9 cellular contexts compared by ENCODE assay signal in genomic region chr16:86566966-86567700, GRCh38. TPM values are rescaled to one million over a fixed set of nuclear protein-coding genes. Genes with fewer than 3 reads are reported as not detected.
DNase-seq lines count a peak whose midpoint lies in the region; ATAC-seq and TF ChIP-seq lines count a peak whose summit lies in the region.
"Had no signal": no experiment of that assay in that cellular context is flagged by ENCODE, and none has a peak within 500 bp of the region (broad histone marks: within the 10 kb centered on the region; RNA-seq: fewer than 3 reads in every experiment).

No MANE protein-coding gene starts in this region.

- no peak overlapping the region for H3K27ac Mint-ChIP-seq in T-helper 17 cell
- no peak overlapping the region for H3K27ac Mint-ChIP-seq in immature natural killer cell

- WGBS in ovary, 3 donors, result 1 to 3% (median 1%) methylated on average over 41 to 88 of the region's 88 CpGs

- TF ChIP-seq EP300 in ovary (IDR thresholded peaks at IDR 0.05), result no peak

- H3K27me3 Mint-ChIP-seq in T-helper 17 cell (peaks cover 69% of the 10 kb centered on the region), immature natural killer cell (ENCODE audit: low read depth in 3 of 3) (peaks cover 17 to 48% (median 33%) of the 10 kb centered on the region in 3 donors)

- H3K4me3 ChIP-seq in fibroblast of pulmonary artery (replicated peaks; ENCODE audit: low read depth, low read length) (peak overlapping the region; percentile 77), ovary (peak overlapping the region; percentile 22), BE2C (ENCODE audit: low read depth, low read length) (no peak overlapping the region)

- H3K9me3 Mint-ChIP-seq in immature natural killer cell, result no peaks in the 10 kb centered on the region

- no peak for ATAC-seq in T-helper 17 cell

- intact Hi-C loops in ovary (cut with DNase I), result loop anchor here (5.0 to 10.0 kb wide), 4 partner anchors 488 to 710 kb away; no protein-coding TSS in a partner anchor

- TF ChIP-seq CTCF in fibroblast of pulmonary artery (IDR thresholded peaks at IDR 0.05; ENCODE audit: low read length, missing control alignments) (no peak), ovary (IDR thresholded peaks at IDR 0.05) (no peak), BE2C (IDR thresholded peaks at IDR 0.05; ENCODE audit: low read depth, low read length) (no peak)

- no peak for TF ChIP-seq POLR2A in ovary (IDR thresholded peaks at IDR 0.05)

- no peaks in the 10 kb centered on the region for H3K9me3 ChIP-seq in T-helper 17 cell (ENCODE audit: control insufficient read depth, low read length, poor library complexity, severe bottlenecking)
- no peaks in the 10 kb centered on the region for H3K9me3 ChIP-seq in ovary
- H3K9me3 ChIP-seq in BE2C, result no peaks in the 10 kb centered on the region

- H3K36me3 Mint-ChIP-seq in T-helper 17 cell (ENCODE audit: low read depth), result peaks cover 2% of the 10 kb centered on the region
- no peaks in the 10 kb centered on the region for H3K36me3 Mint-ChIP-seq in immature natural killer cell

- H3K27ac ChIP-seq in ovary, result peak overlapping the region in 1 of 2 donors; percentile 10

- H3K4me1 ChIP-seq in ovary (ENCODE audit: insufficient read depth), result peaks cover 4% of the 10 kb centered on the region
- H3K4me1 ChIP-seq in BE2C, result no peaks in the 10 kb centered on the region

- DNase-seq in DMS114 treated with DMSO at 0.1 percent for 48 hours (lab: John Stamatoyannopoulos, UW; ENCODE audit: unreplicated experiment), result peak; percentile 29
- no peak for DNase-seq in T-helper 17 cell
- DNase-seq in fibroblast of pulmonary artery (ENCODE audit: low read depth), result peak; percentile 66
- no peak for DNase-seq in ovary
- no peak for DNase-seq in immature natural killer cell
- DNase-seq in NCI-H2196 treated with DMSO at 0.1 percent for 48 hours (lab: John Stamatoyannopoulos, UW; ENCODE audit: unreplicated experiment), result no peak
- DNase-seq in inferior parietal cortex (ENCODE audit: extremely low spot score), result no peak
- DNase-seq in BE2C, result no peak
- DNase-seq: cortex of kidney had no signal

- H3K4me1 Mint-ChIP-seq in T-helper 17 cell (peaks cover 9% of the 10 kb centered on the region), immature natural killer cell (peaks cover 7 to 15% of the 10 kb centered on the region in 2 donors)

- peak overlapping the region; percentile 50 for H3K4me3 Mint-ChIP-seq in T-helper 17 cell
- peak overlapping the region in 1 of 5 donors; percentile 23 for H3K4me3 Mint-ChIP-seq in immature natural killer cell

- peaks cover 2% of the 10 kb centered on the region for H3K27me3 ChIP-seq in ovary
- H3K27me3 ChIP-seq in BE2C, result peaks cover 96% of the 10 kb centered on the region

- no peaks in the 10 kb centered on the region for H3K36me3 ChIP-seq in ovary
- H3K36me3 ChIP-seq in BE2C, result no peaks in the 10 kb centered on the region

RNA-seq across cellular contexts. Expression of gene FOXC2, which starts 0.5 kb away (rescaled TPM):
- total RNA-seq in T-helper 17 cell, result not detected
- total RNA-seq in ovary, result 1 to 10 TPM in 1 of 7 donors, under 1 TPM in 6; 0.10 to 1.3 (median 0.35) TPM
- polyA plus RNA-seq in ovary, result 1 to 10 TPM in 1 of 2 donors, under 1 TPM in 1; 0.47 to 2.5 TPM
- polyA plus RNA-seq in immature natural killer cell, result not detected
- polyA plus RNA-seq in BE2C (2012; ENCODE audit: insufficient read depth, insufficient read length, low read depth), result not detected

RNA-seq across cellular contexts. Expression of gene FOXL1, which starts 11.2 kb away (rescaled TPM):
- total RNA-seq in T-helper 17 cell, result under 1 TPM in 1 of 2 donors, not detected in 1; 0.13 TPM
- under 1 TPM in 6 of 7 donors, not detected in 1; 0.10 to 0.51 (median 0.34) TPM for total RNA-seq in ovary
- polyA plus RNA-seq in ovary, result 1 to 10 TPM in 1 of 2 donors, under 1 TPM in 1; 0.51 to 1.3 TPM
- not detected for polyA plus RNA-seq in immature natural killer cell
- polyA plus RNA-seq in BE2C (2012; ENCODE audit: insufficient read depth, insufficient read length, low read depth), result not detected

RNA-seq across cellular contexts. Expression of gene MTHFSD, which starts 12.1 kb away (rescaled TPM):
- total RNA-seq in T-helper 17 cell (10 to 100 TPM; 10.8 to 13.1 TPM), ovary (10 to 100 TPM; 12.4 to 24.9 (median 22.5) TPM)
- polyA plus RNA-seq in ovary (10 to 100 TPM; 11.0 to 16.5 TPM), immature natural killer cell (10 to 100 TPM in 2 of 3 donors, 1 to 10 TPM in 1; 7.9 to 15.5 (median 12.3) TPM)
- polyA plus RNA-seq in BE2C (2012; ENCODE audit: insufficient read depth, insufficient read length, low read depth), result 39.6 TPM

RNA-seq across cellular contexts. Expression of gene FOXF1, which starts 56.8 kb away (rescaled TPM):
- total RNA-seq in T-helper 17 cell, result not detected
- total RNA-seq in ovary, result 1 to 10 TPM in 2 of 7 donors, under 1 TPM in 5; 0.22 to 1.5 (median 0.45) TPM
- polyA plus RNA-seq in ovary, result under 1 TPM; 0.23 to 0.70 TPM
- polyA plus RNA-seq in immature natural killer cell, result not detected
- polyA plus RNA-seq in BE2C (2012; ENCODE audit: insufficient read depth, insufficient read length, low read depth), result not detected

Comparison
In these comparisons a context has a peak if more than half of its experiments do, and no peak if none do; other contexts are left out.
1. DNase-seq: peak in DMS114 treated with DMSO at 0.1 percent for 48 hours (single experiment) and fibroblast of pulmonary artery (single experiment); none in T-helper 17 cell (0 of 3), ovary (0 of 5), immature natural killer cell (0 of 3), NCI-H2196 treated with DMSO at 0.1 percent for 48 hours (single experiment), inferior parietal cortex (single experiment) and BE2C (single experiment).